Comparison of ENCODE assay signal across 8 cellular contexts in the genomic region with DNA sequence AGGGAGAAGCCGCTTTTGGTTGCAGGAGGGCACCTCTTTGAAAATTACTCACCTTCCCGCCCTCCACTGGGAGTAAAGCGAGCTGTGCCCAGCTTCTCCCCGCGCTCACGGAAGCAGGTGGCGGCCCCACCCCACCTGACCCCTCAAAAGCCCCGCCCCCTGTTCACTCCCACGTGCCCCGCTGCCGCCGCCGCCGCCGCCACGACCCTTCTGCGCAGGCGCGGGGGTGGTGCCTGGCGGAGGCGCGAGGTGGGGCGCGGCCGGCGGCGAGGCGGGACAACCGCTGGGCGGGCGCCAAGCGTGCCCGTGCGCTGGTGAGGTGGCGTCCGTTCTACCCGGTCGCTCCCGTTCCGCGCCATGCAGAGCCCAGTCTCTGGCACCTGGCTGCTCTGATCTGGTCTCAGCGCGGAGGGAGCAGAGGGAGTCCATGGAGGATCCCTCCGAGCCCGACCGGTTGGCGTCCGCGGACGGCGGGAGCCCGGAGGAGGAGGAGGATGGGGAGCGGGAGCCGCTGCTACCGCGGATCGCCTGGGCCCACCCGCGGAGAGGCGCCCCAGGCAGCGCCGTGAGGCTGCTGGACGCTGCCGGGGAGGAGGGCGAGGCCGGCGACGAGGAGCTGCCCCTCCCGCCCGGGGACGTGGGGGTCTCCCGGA. TPM values are rescaled to one million over a fixed set of nuclear protein-coding genes. Genes with fewer than 3 reads are reported as not detected.
DNase-seq lines count a peak whose midpoint lies in the region; ATAC-seq and TF ChIP-seq lines count a peak whose summit lies in the region.

A gene (plus strand): TSS at position 297 of the 653 bp plus-strand sequence. CDS start 131 bp downstream, at position 428.

- H3K4me1 ChIP-seq in Caco-2 (no peaks in the 10 kb centered on the region), HUES48 (ENCODE audit: control insufficient read depth, insufficient read depth, low read length) (peaks cover 11% of the 10 kb centered on the region), NT2/D1 (ENCODE audit: insufficient read depth, insufficient read length) (no peaks in the 10 kb centered on the region), endodermal cell (ENCODE audit: control insufficient read depth, insufficient read depth, low read length) (no peaks in the 10 kb centered on the region)

- H3K9ac ChIP-seq in HUES48 (ENCODE audit: low read depth, low read length) (peak within 1 kb of the TSS; percentile 90), NT2/D1 (ENCODE audit: insufficient read length, low read depth) (peak within 1 kb of the TSS; percentile 97), endodermal cell (ENCODE audit: extremely low read depth, low read length, poor library complexity, severe bottlenecking) (peak within 1 kb of the TSS; percentile 71)

- intact Hi-C loops in Caco-2 (cut with micrococcal nuclease; ENCODE audit: unreplicated experiment) = loop anchor here (2.0 to 5.0 kb wide), 4 partner anchors 53 to 143 kb away; a partner anchor contains a TSS

- ATAC-seq in GM21390 (IDR thresholded peaks at IDR 0.05; ENCODE audit: unreplicated experiment) = peak; percentile 66

- no TSS peak for BruUV-seq in Caco-2 (replicated peaks; lab: Mats Ljungman, UMichigan)

- H3K27me3 Mint-ChIP-seq in Caco-2 (ENCODE audit: insufficient read depth, unreplicated experiment) = no peaks in the 10 kb centered on the region
- H3K27me3 Mint-ChIP-seq in endodermal cell (ENCODE audit: insufficient read depth) = peaks cover 6% of the 10 kb centered on the region
- H3K27me3 Mint-ChIP-seq in mesothelial cell of epicardium (ENCODE audit: low read depth) = no peaks in the 10 kb centered on the region

- TF ChIP-seq CTCF in Caco-2 (IDR thresholded peaks at IDR 0.05; ENCODE audit: insufficient read depth in 1 of 2, low read depth in 1 of 2, low read length in 1 of 2, severe bottlenecking in 1 of 2, unreplicated experiment in 1 of 2) (no peak), endodermal cell (conservative IDR thresholded peaks at IDR 0.05) (no peak), mesothelial cell of epicardium (IDR thresholded peaks at IDR 0.05; ENCODE audit: unreplicated experiment) (no peak)

- peaks cover 3% of the 10 kb centered on the region; the same call in 1 of the 2 replicates for H3K9me3 ChIP-seq in Caco-2
- H3K9me3 ChIP-seq in HUES48 (ENCODE audit: control insufficient read depth, insufficient read depth, low read length) = peaks cover 14% of the 10 kb centered on the region
- peaks cover 25% of the 10 kb centered on the region for H3K9me3 ChIP-seq in NT2/D1 (ENCODE audit: insufficient read depth, low read length)
- H3K9me3 ChIP-seq in endodermal cell (ENCODE audit: control insufficient read depth, low read length) = peaks cover 35% of the 10 kb centered on the region

- peak within 1 kb of the TSS; percentile 78 for H3K27ac ChIP-seq in HUES48 (ENCODE audit: low read depth, low read length)
- no peak within 1 kb of the TSS for H3K27ac ChIP-seq in endodermal cell (ENCODE audit: low read depth, low read length)

- peaks cover 12% of the 10 kb centered on the region for H3K36me3 Mint-ChIP-seq in Caco-2 (ENCODE audit: insufficient read depth, unreplicated experiment)
- H3K36me3 Mint-ChIP-seq in endodermal cell (ENCODE audit: low read depth) = peaks cover 10% of the 10 kb centered on the region
- peaks cover 38% of the 10 kb centered on the region for H3K36me3 Mint-ChIP-seq in mesothelial cell of epicardium

- DNase-seq in Caco-2 (peak; percentile 91 to 97), NT2/D1 (ENCODE audit: low read depth, low spot score) (peak; percentile 60), endodermal cell (peak; percentile 96), mesothelial cell of epicardium (ENCODE audit: low spot score in 2 of 2, unreplicated experiment in 2 of 2) (peak; percentile 80 to 88)
- DNase-seq in activated CD8-positive, alpha-beta memory T cell treated with anti-CD3 and anti-CD28 coated beads, Interleukin-2, amount 50 U/mL, for 1 hour (ENCODE audit: extremely low read depth) = peak; percentile 81
- DNase-seq in stimulated activated CD8-positive, alpha-beta memory T cell treated with anti-CD3 and anti-CD28 coated beads, Interleukin-2, amount 100 ng/mL, for 1 hour (ENCODE audit: low read depth in 2 of 2) = peak; percentile 86 to 91

- CTCF ChIA-PET in Caco-2 (lab: Charles Lee) = interaction anchor here (0.6 to 4.4 kb wide), 7 partner anchors 13 to 143 kb away, joined by 3 to 34 read pairs (median 4); a partner anchor contains a TSS

- H3K4me3 Mint-ChIP-seq in Caco-2 (ENCODE audit: unreplicated experiment) = peak within 1 kb of the TSS; percentile 94
- H3K4me3 Mint-ChIP-seq in endodermal cell = peak within 1 kb of the TSS; percentile 69
- peak within 1 kb of the TSS; percentile 85 for H3K4me3 Mint-ChIP-seq in mesothelial cell of epicardium

- peak within 1 kb of the TSS; percentile 94 for H3K4me3 ChIP-seq in Caco-2 (ENCODE audit: low read depth, low read length)
- peak within 1 kb of the TSS; percentile 93 for H3K4me3 ChIP-seq in HUES48 (ENCODE audit: low read depth, low read length)
- H3K4me3 ChIP-seq in NT2/D1 (ENCODE audit: insufficient read length, low read depth) = peak within 1 kb of the TSS; percentile 93
- H3K4me3 ChIP-seq in endodermal cell (ENCODE audit: low read length) = peak within 1 kb of the TSS; percentile 94

- H3K27ac Mint-ChIP-seq in Caco-2 (ENCODE audit: unreplicated experiment) (peak within 1 kb of the TSS; percentile 88), endodermal cell (peak within 1 kb of the TSS; percentile 72), mesothelial cell of epicardium (peak within 1 kb of the TSS; percentile 94)

- H3K36me3 ChIP-seq in Caco-2 (ENCODE audit: control insufficient read depth, insufficient read depth, low read length) = no peaks in the 10 kb centered on the region
- H3K36me3 ChIP-seq in HUES48 (ENCODE audit: control insufficient read depth, insufficient read depth, low read length) = no peaks in the 10 kb centered on the region
- H3K36me3 ChIP-seq in NT2/D1 (ENCODE audit: insufficient read depth, insufficient read length, low read length) = no peaks in the 10 kb centered on the region
- peaks cover 9% of the 10 kb centered on the region for H3K36me3 ChIP-seq in endodermal cell (ENCODE audit: control insufficient read depth, insufficient read depth, low read length)

- 0% methylated on average over 7 to 72 of the region's 72 CpGs for WGBS in endodermal cell (ENCODE audit: insufficient coverage in 1 of 2, insufficient read length in 1 of 2), 2 experiments

- no peaks in the 10 kb centered on the region for H3K27me3 ChIP-seq in Caco-2 (replicated peaks; ENCODE audit: control insufficient read depth, insufficient read depth, low read length)
- 0 out of 2 replicates have a peak, but pooled peaks cover 7% of the 10 kb centered on the region for H3K27me3 ChIP-seq in HUES48 (ENCODE audit: control insufficient read depth, insufficient read depth, low read length)
- no peaks in the 10 kb centered on the region for H3K27me3 ChIP-seq in NT2/D1 (ENCODE audit: insufficient read depth, insufficient read length)
- no peaks in the 10 kb centered on the region for H3K27me3 ChIP-seq in endodermal cell (ENCODE audit: control insufficient read depth, insufficient read depth, low read length, poor library complexity, severe bottlenecking)

- H3K9me3 Mint-ChIP-seq in Caco-2 (ENCODE audit: unreplicated experiment) (peaks cover 17% of the 10 kb centered on the region), endodermal cell (peaks cover 43% of the 10 kb centered on the region), mesothelial cell of epicardium (peaks cover 46% of the 10 kb centered on the region)

- POLR2A ChIA-PET in Caco-2 (lab: Charles Lee) = interaction anchor here (1.6 to 2.4 kb wide), 3 partner anchors 72 to 79 kb away, joined by 6 to 15 read pairs (median 12); a partner anchor contains a TSS

- no peaks in the 10 kb centered on the region for H3K4me1 Mint-ChIP-seq in Caco-2 (ENCODE audit: low read depth, unreplicated experiment)
- H3K4me1 Mint-ChIP-seq in endodermal cell = peaks cover 5% of the 10 kb centered on the region
- peaks cover 15% of the 10 kb centered on the region for H3K4me1 Mint-ChIP-seq in mesothelial cell of epicardium

RNA-seq across cellular contexts. Expression of the gene that starts here (rescaled TPM):
- total RNA-seq in Caco-2 (2022) (22.8 and 25.0 TPM in 2 replicates), endodermal cell (10 to 100 TPM; 15.6 to 16.1 TPM), mesothelial cell of epicardium (9.1 to 10.1 TPM (median 9.8 TPM) in 3 replicates)
- 8.2 TPM for polyA plus RNA-seq in endodermal cell (2013, experiment 1 of 2)
- polyA plus RNA-seq in endodermal cell (2013, experiment 2 of 2) = 8.8 TPM
